8 cellular contexts compared by ENCODE assay signal in genomic region chr2:47174731-47175361, GRCh38. TPM values are rescaled to one million over a fixed set of nuclear protein-coding genes. Genes with fewer than 3 reads are reported as not detected.
DNase-seq lines count a peak whose midpoint lies in the region; TF ChIP-seq lines count a peak whose summit lies in the region.

No MANE protein-coding gene starts in this region.

- no peaks in the 10 kb centered on the region for H3K9me3 ChIP-seq in neutrophil

- intact Hi-C loops in activated CD4-positive, alpha-beta T cell treated with anti-CD3 and anti-CD28 coated beads, Interleukin-2, amount 10 ng/mL, durations not matched to agents 24 days and 14 days (cut with micrococcal nuclease): loop anchor here (1.0 kb wide), 1 partner anchor 190 kb away; no protein-coding TSS in a partner anchor

- TF ChIP-seq CTCF in NB4 (IDR thresholded peaks at IDR 0.05; ENCODE audit: low read depth, low read length) (no peak), fibroblast of mammary gland (conservative IDR thresholded peaks at IDR 0.05; ENCODE audit: control insufficient read depth, insufficient read depth, low read depth, low read length) (no peak), neutrophil (IDR thresholded peaks at IDR 0.05) (no peak)

- H3K36me3 Mint-ChIP-seq in activated CD4-positive, alpha-beta T cell treated with anti-CD3 and anti-CD28 coated beads, Interleukin-2, amount 10 ng/mL, durations not matched to agents 24 days and 14 days (ENCODE audit: low read depth): peaks cover 32% of the 10 kb centered on the region

- H3K4me1 ChIP-seq in neutrophil (ENCODE audit: control insufficient read depth in 1 of 2, insufficient read depth in 1 of 2, low read depth in 1 of 2, low read length in 1 of 2): peaks cover 54 to 72% of the 10 kb centered on the region in 2 experiments

- peak overlapping the region; percentile 96 for H3K27ac Mint-ChIP-seq in activated CD4-positive, alpha-beta T cell treated with anti-CD3 and anti-CD28 coated beads, Interleukin-2, amount 10 ng/mL, durations not matched to agents 24 days and 14 days

- no peaks in the 10 kb centered on the region for H3K27me3 ChIP-seq in neutrophil

- peak overlapping the region; percentile 87 for H3K4me3 Mint-ChIP-seq in activated CD4-positive, alpha-beta T cell treated with anti-CD3 and anti-CD28 coated beads, Interleukin-2, amount 10 ng/mL, durations not matched to agents 24 days and 14 days

- TF ChIP-seq POLR2A in NB4 (IDR thresholded peaks at IDR 0.05; ENCODE audit: extremely low read depth, insufficient read length): no peak

- H3K9me3 Mint-ChIP-seq in activated CD4-positive, alpha-beta T cell treated with anti-CD3 and anti-CD28 coated beads, Interleukin-2, amount 10 ng/mL, durations not matched to agents 24 days and 14 days: no peaks in the 10 kb centered on the region

- H3K4me3 ChIP-seq in NB4 (ENCODE audit: low read depth, low read length) (peak overlapping the region; percentile 91), fibroblast of mammary gland (ENCODE audit: control insufficient read depth, low read depth, low read length) (peak overlapping the region; percentile 86), neutrophil (ENCODE audit: low read depth in 1 of 2, low read length in 1 of 2) (peak overlapping the region; percentile 94 to 96)

- H3K36me3 ChIP-seq in neutrophil: peaks cover 12% of the 10 kb centered on the region

- H3K4me1 Mint-ChIP-seq in activated CD4-positive, alpha-beta T cell treated with anti-CD3 and anti-CD28 coated beads, Interleukin-2, amount 10 ng/mL, durations not matched to agents 24 days and 14 days: peaks cover 55% of the 10 kb centered on the region

- peak overlapping the region; percentile 98 for H3K27ac ChIP-seq in neutrophil

- DNase-seq in SKM-1 treated with dmso at 0.1 percent for 144 hours (lab: John Stamatoyannopoulos, UW; ENCODE audit: unreplicated experiment): peak; percentile 17
- DNase-seq in SKM-1 (lab: John Stamatoyannopoulos, UW; ENCODE audit: unreplicated experiment): no peak
- peak; percentile 50 for DNase-seq in NB4 (ENCODE audit: low read depth)
- peak; percentile 77 for DNase-seq in activated CD4-positive, alpha-beta T cell treated with anti-CD3 and anti-CD28 coated beads, Interleukin-2, amount 10 ng/mL, durations not matched to agents 24 days and 14 days
- DNase-seq in fibroblast of mammary gland (ENCODE audit: low read depth): peak; percentile 56
- DNase-seq in NCI-H1694 treated with DMSO at 0.1 percent for 48 hours (lab: John Stamatoyannopoulos, UW): no peak
- DNase-seq in occipital lobe (lab: John Stamatoyannopoulos, UW): no peak

- H3K27me3 Mint-ChIP-seq in activated CD4-positive, alpha-beta T cell treated with anti-CD3 and anti-CD28 coated beads, Interleukin-2, amount 10 ng/mL, durations not matched to agents 24 days and 14 days: peaks cover 3% of the 10 kb centered on the region

RNA-seq across cellular contexts. Expression of gene CALM2, which starts 1.5 kb away (rescaled TPM):
- total RNA-seq in activated CD4-positive, alpha-beta T cell treated with anti-CD3 and anti-CD28 coated beads, Interleukin-2, amount 10 ng/mL, durations not matched to agents 24 days and 14 days: 436 TPM in 2 replicates
- total RNA-seq in occipital lobe: 744 TPM

RNA-seq across cellular contexts. Expression of gene STPG4, which starts 19.7 kb away (rescaled TPM):
- 0.16 and 0.38 TPM in 2 replicates for total RNA-seq in activated CD4-positive, alpha-beta T cell treated with anti-CD3 and anti-CD28 coated beads, Interleukin-2, amount 10 ng/mL, durations not matched to agents 24 days and 14 days
- total RNA-seq in occipital lobe: 0.78 TPM

Comparison
In these comparisons a context has a peak if more than half of its experiments do, and no peak if none do; other contexts are left out.
1. DNase-seq: peak in SKM-1 treated with dmso at 0.1 percent for 144 hours (single experiment), NB4 (single experiment), activated CD4-positive, alpha-beta T cell treated with anti-CD3 and anti-CD28 coated beads, Interleukin-2, amount 10 ng/mL, durations not matched to agents 24 days and 14 days (single experiment) and fibroblast of mammary gland (single experiment); none in SKM-1 (single experiment), NCI-H1694 treated with DMSO at 0.1 percent for 48 hours (single experiment) and occipital lobe (single experiment).
2. Peak in every context shown above with its lines, with median percentiles within 50 percentile points of each other: H3K4me3 ChIP-seq.